In the genomic region with DNA sequence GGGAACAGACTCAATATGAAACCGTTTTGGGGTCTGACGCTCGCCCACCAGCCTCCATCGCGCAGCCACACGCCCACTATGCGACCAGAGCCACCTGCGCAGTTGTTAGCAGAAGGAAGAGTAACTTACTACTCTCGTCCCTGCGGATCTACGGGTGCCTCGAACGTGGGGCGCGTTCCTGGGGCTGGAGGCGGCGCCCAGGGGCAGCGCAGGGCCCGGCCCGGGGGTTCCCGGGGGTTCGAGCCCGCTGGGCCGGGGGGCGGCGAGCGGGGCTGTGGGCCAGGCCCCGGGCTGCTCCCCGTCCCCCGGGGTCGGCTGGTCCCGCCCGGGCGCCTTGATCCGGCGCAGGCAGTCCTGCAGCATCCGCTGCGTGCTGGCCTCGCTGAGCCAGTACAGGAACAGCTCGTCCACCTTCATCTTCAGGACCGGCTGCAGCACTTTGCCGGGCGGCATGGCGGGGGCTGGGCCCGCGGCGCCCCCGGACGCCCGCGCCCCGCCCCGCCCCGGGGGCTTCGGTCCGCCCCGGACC, we compare ENCODE assay signal across 8 cellular contexts. TPM values are rescaled to one million over a fixed set of nuclear protein-coding genes. Genes with fewer than 3 reads are reported as not detected.
DNase-seq lines count a peak whose midpoint lies in the region; ATAC-seq and TF ChIP-seq lines count a peak whose summit lies in the region.

No MANE protein-coding gene starts in this region.

- TF ChIP-seq CTCF in HCT116 (IDR thresholded peaks at IDR 0.05 in 2 of 3, conservative IDR thresholded peaks at IDR 0.05 in 1 of 3; ENCODE audit: borderline replicate concordance in 1 of 3, insufficient read depth in 1 of 3, low read depth in 2 of 3, low read length in 2 of 3) (no peak), PC-3 (conservative IDR thresholded peaks at IDR 0.05; ENCODE audit: low read depth, low read length) (no peak), choroid plexus epithelial cell (conservative IDR thresholded peaks at IDR 0.05; ENCODE audit: low read depth, low read length) (no peak), natural killer cell (IDR thresholded peaks at IDR 0.05) (no peak), vagina (IDR thresholded peaks at IDR 0.05) (no peak)

- H3K4me1 ChIP-seq in HCT116 (ENCODE audit: control insufficient read depth in 1 of 2, insufficient read depth in 2 of 2, low read length in 2 of 2) (peaks cover 0 to 5% of the 10 kb centered on the region in 2 experiments; a peak in 1 of 4 replicates), PC-3 (ENCODE audit: insufficient read depth, low read length) (0 out of 2 replicates have a peak, but pooled peaks cover 4% of the 10 kb centered on the region), vagina (peaks cover 9% of the 10 kb centered on the region)

- peak; percentile 23 for DNase-seq in ELR (ENCODE audit: low read depth)
- no peak for DNase-seq in HCT116 (ENCODE audit: low read depth, low spot score)
- DNase-seq in PC-3, result no peak
- DNase-seq in choroid plexus epithelial cell (ENCODE audit: low read depth), result no peak
- no peak for DNase-seq in natural killer cell
- DNase-seq in vagina (ENCODE audit: extremely low spot score in 2 of 2), result no peak
- DNase-seq in pons (ENCODE audit: low spot score), result no peak
- no peak for DNase-seq in NCI-H345 (lab: John Stamatoyannopoulos, UW)

- H3K27ac Mint-ChIP-seq in natural killer cell, result peak overlapping the region; percentile 99 to 100

- peak; percentile 7 for ATAC-seq in HCT116
- peak; percentile 18 for ATAC-seq in PC-3
- ATAC-seq in natural killer cell, result peak in 1 of 3 donors; percentile 8

- H3K4me3 Mint-ChIP-seq in natural killer cell, result no peak overlapping the region

- TF ChIP-seq RAD21 in HCT116 (IDR thresholded peaks at IDR 0.05; ENCODE audit: low read depth), result no peak

- H3F3A ChIP-seq in PC-3 (ENCODE audit: low read length, unreplicated experiment), result no peaks in the 10 kb centered on the region

- no peaks in the 10 kb centered on the region for H3K36me3 Mint-ChIP-seq in natural killer cell

- peaks cover 10% of the 10 kb centered on the region in 2 donors for H3K4me1 Mint-ChIP-seq in natural killer cell

- no peaks in the 10 kb centered on the region for H3K9me2 ChIP-seq in HCT116 (ENCODE audit: insufficient read depth)
- H3K9me2 ChIP-seq in PC-3 (replicated peaks; ENCODE audit: low read length), result no peaks in the 10 kb centered on the region

- RAD21 ChIA-PET in HCT116 (lab: Charles Lee; ENCODE audit: low non-redundant PET in 1 of 2, low total read pairs in 2 of 2, uncharacterized antibody in 2 of 2, unreplicated experiment in 2 of 2), result no interaction called here

- H3K4me3 ChIP-seq in HCT116 (replicated peaks in 1 of 2; ENCODE audit: low read depth in 1 of 2, low read length in 2 of 2) (peak overlapping the region; percentile 63 to 67), PC-3 (ENCODE audit: low read length) (peak overlapping the region; percentile 91), choroid plexus epithelial cell (ENCODE audit: low read depth, low read length) (peak overlapping the region; percentile 95), vagina (peak overlapping the region; percentile 66 to 94)

- H3K4me2 ChIP-seq in HCT116 (ENCODE audit: low read length) (peak overlapping the region; percentile 84), PC-3 (ENCODE audit: low read length) (peak overlapping the region; percentile 84)

- no TSS peak for BruUV-seq in HCT116 (replicated peaks; lab: Mats Ljungman, UMichigan)
- no TSS peak for BruUV-seq in PC-3 (replicated peaks; lab: Mats Ljungman, UMichigan)

- POLR2A ChIA-PET in HCT116 (lab: Charles Lee) (no interaction called here), PC-3 (lab: Charles Lee; ENCODE audit: unreplicated experiment) (no interaction called here)

- H3K79me2 ChIP-seq in HCT116 (ENCODE audit: insufficient read depth, low read length) (no peaks in the 10 kb centered on the region), PC-3 (ENCODE audit: low read length) (no peaks in the 10 kb centered on the region)

- no peaks in the 10 kb centered on the region for H3K27me3 Mint-ChIP-seq in natural killer cell (ENCODE audit: low read depth in 2 of 2)

- CTCF ChIA-PET in HCT116 (lab: Charles Lee), result no interaction called here
- CTCF ChIA-PET in PC-3 (lab: Charles Lee), result no interaction called here

- no peaks in the 10 kb centered on the region for H3K27me3 ChIP-seq in HCT116 (ENCODE audit: insufficient read depth, low read length)
- no peaks in the 10 kb centered on the region for H3K27me3 ChIP-seq in PC-3 (ENCODE audit: low read length)
- H3K27me3 ChIP-seq in vagina, result no peaks in the 10 kb centered on the region

- H3K9me3 Mint-ChIP-seq in natural killer cell, result no peaks in the 10 kb centered on the region

- H3K27ac ChIP-seq in HCT116 (ENCODE audit: low read depth, low read length), result peak overlapping the region; percentile 95
- no peak overlapping the region for H3K27ac ChIP-seq in PC-3 (ENCODE audit: low read length)
- H3K27ac ChIP-seq in vagina, result peak overlapping the region; percentile 97

- no peak overlapping the region for H2AFZ ChIP-seq in HCT116 (ENCODE audit: low read depth, low read length, poor library complexity, severe bottlenecking)
- peak overlapping the region; percentile 97; the same call in 1 of the 2 replicates for H2AFZ ChIP-seq in PC-3 (ENCODE audit: low read length)

- peak overlapping the region; percentile 89 for H3K9ac ChIP-seq in HCT116 (ENCODE audit: low read length)
- H3K9ac ChIP-seq in PC-3 (ENCODE audit: low read length), result peak overlapping the region; percentile 100

- H4K20me1 ChIP-seq in HCT116 (ENCODE audit: insufficient read depth) (no peaks in the 10 kb centered on the region), PC-3 (ENCODE audit: low read length) (no peaks in the 10 kb centered on the region)

- TF ChIP-seq POLR2A in HCT116 (IDR thresholded peaks at IDR 0.05; ENCODE audit: borderline replicate concordance, extremely low read depth, insufficient read depth, insufficient read length), result no peak
- TF ChIP-seq POLR2A in vagina (IDR thresholded peaks at IDR 0.05), result no peak

- H3K9me3 ChIP-seq in HCT116 (ENCODE audit: control insufficient read depth in 1 of 2, insufficient read depth in 1 of 2, low read depth in 1 of 2, low read length in 2 of 2) (no peaks in the 10 kb centered on the region), PC-3 (ENCODE audit: low read length) (no peaks in the 10 kb centered on the region), vagina (no peaks in the 10 kb centered on the region)

- intact Hi-C loops in HCT116 (cut with micrococcal nuclease) (no loop called here), PC-3 (cut with micrococcal nuclease) (no loop called here), natural killer cell (cut with micrococcal nuclease) (no loop called here), vagina (cut with DNase I) (loop anchor here (2.0 kb wide), 1 partner anchor 68 kb away; a partner anchor contains a TSS)

- H3K36me3 ChIP-seq in HCT116 (ENCODE audit: control insufficient read depth in 1 of 2, insufficient read depth in 2 of 2, low read length in 2 of 2) (no peaks in the 10 kb centered on the region), PC-3 (ENCODE audit: low read depth, low read length) (no peaks in the 10 kb centered on the region), vagina (no peaks in the 10 kb centered on the region)

TF ChIP-seq in HCT116, 20 proteins besides CTCF, POLR2A, EP300 and RAD21:
- TF ChIP-seq, protein P1, sequence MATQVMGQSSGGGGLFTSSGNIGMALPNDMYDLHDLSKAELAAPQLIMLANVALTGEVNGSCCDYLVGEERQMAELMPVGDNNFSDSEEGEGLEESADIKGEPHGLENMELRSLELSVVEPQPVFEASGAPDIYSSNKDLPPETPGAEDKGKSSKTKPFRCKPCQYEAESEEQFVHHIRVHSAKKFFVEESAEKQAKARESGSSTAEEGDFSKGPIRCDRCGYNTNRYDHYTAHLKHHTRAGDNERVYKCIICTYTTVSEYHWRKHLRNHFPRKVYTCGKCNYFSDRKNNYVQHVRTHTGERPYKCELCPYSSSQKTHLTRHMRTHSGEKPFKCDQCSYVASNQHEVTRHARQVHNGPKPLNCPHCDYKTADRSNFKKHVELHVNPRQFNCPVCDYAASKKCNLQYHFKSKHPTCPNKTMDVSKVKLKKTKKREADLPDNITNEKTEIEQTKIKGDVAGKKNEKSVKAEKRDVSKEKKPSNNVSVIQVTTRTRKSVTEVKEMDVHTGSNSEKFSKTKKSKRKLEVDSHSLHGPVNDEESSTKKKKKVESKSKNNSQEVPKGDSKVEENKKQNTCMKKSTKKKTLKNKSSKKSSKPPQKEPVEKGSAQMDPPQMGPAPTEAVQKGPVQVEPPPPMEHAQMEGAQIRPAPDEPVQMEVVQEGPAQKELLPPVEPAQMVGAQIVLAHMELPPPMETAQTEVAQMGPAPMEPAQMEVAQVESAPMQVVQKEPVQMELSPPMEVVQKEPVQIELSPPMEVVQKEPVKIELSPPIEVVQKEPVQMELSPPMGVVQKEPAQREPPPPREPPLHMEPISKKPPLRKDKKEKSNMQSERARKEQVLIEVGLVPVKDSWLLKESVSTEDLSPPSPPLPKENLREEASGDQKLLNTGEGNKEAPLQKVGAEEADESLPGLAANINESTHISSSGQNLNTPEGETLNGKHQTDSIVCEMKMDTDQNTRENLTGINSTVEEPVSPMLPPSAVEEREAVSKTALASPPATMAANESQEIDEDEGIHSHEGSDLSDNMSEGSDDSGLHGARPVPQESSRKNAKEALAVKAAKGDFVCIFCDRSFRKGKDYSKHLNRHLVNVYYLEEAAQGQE (IDR thresholded peaks at IDR 0.05; ENCODE audit: low read depth), result no peak
- TF ChIP-seq FOSL1 (IDR thresholded peaks at IDR 0.05; ENCODE audit: low read depth) (no peak), EGR1 (IDR thresholded peaks at IDR 0.05; ENCODE audit: low read depth) (no peak), EZH2 (IDR thresholded peaks at IDR 0.05) (no peak), SIN3A (IDR thresholded peaks at IDR 0.05; ENCODE audit: low read depth) (no peak), CEBPB (IDR thresholded peaks at IDR 0.05; ENCODE audit: low read depth) (no peak), TCF7L2 (IDR thresholded peaks at IDR 0.05; ENCODE audit: borderline replicate concordance, extremely low read depth, insufficient read depth, insufficient read length) (no peak)
- TF ChIP-seq, protein P2, sequence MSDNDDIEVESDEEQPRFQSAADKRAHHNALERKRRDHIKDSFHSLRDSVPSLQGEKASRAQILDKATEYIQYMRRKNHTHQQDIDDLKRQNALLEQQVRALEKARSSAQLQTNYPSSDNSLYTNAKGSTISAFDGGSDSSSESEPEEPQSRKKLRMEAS (IDR thresholded peaks at IDR 0.05), result no peak

RNA-seq across cellular contexts. Expression of a gene that starts 0.4 kb away (rescaled TPM):
- total RNA-seq in HCT116 (2021; ENCODE audit: unreplicated experiment) (19.1 TPM), PC-3 (2014; rRNA removed) (35.2 and 35.4 TPM in 2 replicates), natural killer cell (10 to 100 TPM; 14.0 to 19.4 (median 14.6) TPM), vagina (28.5 TPM)
- 12.7 and 17.6 TPM in 2 replicates for polyA plus RNA-seq in HCT116 (2012)
